10 cellular contexts compared by ENCODE assay signal in the genomic region with DNA sequence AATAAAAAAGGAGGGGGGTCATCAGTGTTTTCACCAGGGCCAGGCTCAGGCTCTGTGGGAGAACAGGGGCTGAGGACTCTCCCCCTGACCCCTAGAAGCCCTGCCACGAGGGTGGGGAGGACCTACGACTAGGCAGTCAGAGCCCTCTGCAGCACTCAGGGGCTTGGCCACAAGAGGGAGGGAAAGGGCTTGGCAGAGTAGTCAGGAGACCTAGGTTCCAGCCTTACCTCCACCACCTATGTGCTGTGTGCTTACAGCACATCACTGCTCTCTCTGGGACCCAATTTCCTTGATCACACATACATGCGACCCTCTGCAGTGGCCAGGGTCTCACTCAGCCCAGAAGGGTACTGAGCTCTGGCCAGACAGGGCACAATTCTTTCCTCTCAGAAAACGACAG. TPM values are rescaled to one million over a fixed set of nuclear protein-coding genes. Genes with fewer than 3 reads are reported as not detected.
DNase-seq lines count a peak whose midpoint lies in the region; ATAC-seq and TF ChIP-seq lines count a peak whose summit lies in the region.
"Had no signal": no experiment of that assay in that cellular context is flagged by ENCODE, and none has a peak within 500 bp of the region (broad histone marks: within the 10 kb centered on the region; RNA-seq: fewer than 3 reads in every experiment).

No MANE protein-coding gene starts in this region.

- no peak overlapping the region for H3K4me3 ChIP-seq in GM12875 (ENCODE audit: low read depth, low read length)
- H3K4me3 ChIP-seq: thoracic aorta had no signal

- no peak for ATAC-seq in GM21423 (IDR thresholded peaks at IDR 0.05; ENCODE audit: unreplicated experiment)

- H3K4me1 Mint-ChIP-seq in chondrocyte (ENCODE audit: low read depth) (no peaks in the 10 kb centered on the region), osteocyte (ENCODE audit: unreplicated experiment) (no peaks in the 10 kb centered on the region)

- H3K36me3 Mint-ChIP-seq in chondrocyte (ENCODE audit: low read depth) (no peaks in the 10 kb centered on the region), osteocyte (ENCODE audit: unreplicated experiment) (no peaks in the 10 kb centered on the region)
- H3K36me3 Mint-ChIP-seq: natural killer cell treated with Interleukin-12 subunit alpha and Interleukin-12 subunit beta and Interleukin-15 and Interleukin-18, amount 100 ng/mL, for 72 hours had no signal

- DNase-seq in NCI-H1436 treated with DMSO at 0.1 percent for 48 hours (lab: John Stamatoyannopoulos, UW): peak; percentile 24
- DNase-seq in chondrocyte (ENCODE audit: low spot score): no peak
- no peak for DNase-seq in osteocyte (ENCODE audit: extremely low spot score, unreplicated experiment)
- no peak for DNase-seq in activated T-cell treated with anti-CD3 and anti-CD28 coated beads, Interleukin-2, amount 50 U/mL, for 48 hours
- DNase-seq in activated CD8-positive, alpha-beta memory T cell treated with anti-CD3 and anti-CD28 coated beads, Interleukin-2, amount 50 U/mL, for 4 hours: no peak
- DNase-seq in NCI-H1105 (lab: John Stamatoyannopoulos, UW): no peak

- H3K27me3 Mint-ChIP-seq in chondrocyte (ENCODE audit: low read depth): no peaks in the 10 kb centered on the region
- H3K27me3 Mint-ChIP-seq in osteocyte (ENCODE audit: unreplicated experiment): no peaks in the 10 kb centered on the region

- TF ChIP-seq CTCF in GM12875 (IDR thresholded peaks at IDR 0.05; ENCODE audit: borderline replicate concordance, insufficient read depth, low read depth, low read length): peak; percentile 31; the same call in 1 of the 2 replicates
- TF ChIP-seq CTCF in chondrocyte (IDR thresholded peaks at IDR 0.05): peak; percentile 58
- peak; percentile 36 for TF ChIP-seq CTCF in osteocyte (IDR thresholded peaks at IDR 0.05)

- no peaks in the 10 kb centered on the region for H3K9me3 Mint-ChIP-seq in chondrocyte (ENCODE audit: low read depth)
- H3K9me3 Mint-ChIP-seq in osteocyte (ENCODE audit: unreplicated experiment): no peaks in the 10 kb centered on the region
- H3K9me3 Mint-ChIP-seq: natural killer cell treated with Interleukin-12 subunit alpha and Interleukin-12 subunit beta and Interleukin-15 and Interleukin-18, amount 100 ng/mL, for 72 hours had no signal

- H3K4me3 Mint-ChIP-seq in chondrocyte (ENCODE audit: unreplicated experiment): no peak overlapping the region
- no peak overlapping the region for H3K4me3 Mint-ChIP-seq in osteocyte (ENCODE audit: unreplicated experiment)
- H3K4me3 Mint-ChIP-seq: natural killer cell treated with Interleukin-12 subunit alpha and Interleukin-12 subunit beta and Interleukin-15 and Interleukin-18, amount 100 ng/mL, for 72 hours had no signal

- H3K27ac Mint-ChIP-seq in chondrocyte (ENCODE audit: unreplicated experiment) (no peak overlapping the region), osteocyte (ENCODE audit: unreplicated experiment) (no peak overlapping the region)
- H3K27ac Mint-ChIP-seq: natural killer cell treated with Interleukin-12 subunit alpha and Interleukin-12 subunit beta and Interleukin-15 and Interleukin-18, amount 100 ng/mL, for 72 hours had no signal

RNA-seq across cellular contexts. Expression of a gene that starts 16.3 kb away (rescaled TPM):
- 35.1 to 52.8 TPM (median 39.9 TPM) in 3 replicates for total RNA-seq in chondrocyte
- total RNA-seq in osteocyte: 40.3 and 46.5 TPM in 2 replicates

RNA-seq across cellular contexts. Expression of a gene that starts 24.5 kb away (rescaled TPM):
- total RNA-seq in chondrocyte (not detected in 3 replicates), osteocyte (3.6 and 5.2 TPM in 2 replicates)
- total RNA-seq: natural killer cell treated with Interleukin-12 subunit alpha and Interleukin-12 subunit beta and Interleukin-15 and Interleukin-18, amount 100 ng/mL, for 72 hours had no signal

RNA-seq across cellular contexts. Expression of a gene that starts 51.3 kb away (rescaled TPM):
- 0.26 to 0.27 TPM in 2 of 3 replicates, not detected in the other for total RNA-seq in chondrocyte
- total RNA-seq in osteocyte: not detected in 2 replicates
